ENCODE assay signal across 20 cellular contexts in genomic region chr10:122171270-122171669, GRCh38.
DNase-seq lines count a peak whose midpoint lies in the region; TF ChIP-seq lines count a peak whose summit lies in the region.
"Had no signal": no experiment of that assay in that cellular context is flagged by ENCODE, and none has a peak within 500 bp of the region (broad histone marks: within the 10 kb centered on the region; RNA-seq: fewer than 3 reads in every experiment).

No MANE protein-coding gene starts in this region.

- 46% methylated on average over 5 of the region's 5 CpGs for WGBS in esophagus muscularis mucosa
- WGBS in mesodermal cell (ENCODE audit: insufficient coverage in 2 of 2), 2 experiments, result 57% methylated on average over 2 of the region's 5 CpGs; no CpG with 5 or more reads in 1 of the 2 experiments
- 77 to 84% (median 81%) methylated on average over 5 of the region's 5 CpGs for WGBS in spleen, 5 donors

- H3K4me1 Mint-ChIP-seq in activated CD4-positive, alpha-beta T cell treated with anti-CD3 and anti-CD28 coated beads, Interleukin-2, amount 10 ng/mL, durations not matched to agents 24 days and 14 days, result no peaks in the 10 kb centered on the region
- H3K4me1 Mint-ChIP-seq: naive thymus-derived CD4-positive, alpha-beta T cell had no signal

- TF ChIP-seq EP300 in esophagus muscularis mucosa (IDR thresholded peaks at IDR 0.05), result peak; percentile 72

- H3K4me1 ChIP-seq in HUES48 (ENCODE audit: control insufficient read depth, insufficient read depth, low read length) (peaks cover 63% of the 10 kb centered on the region), esophagus muscularis mucosa (peaks cover 49 to 94% (median 91%) of the 10 kb centered on the region in 4 donors), mesodermal cell (ENCODE audit: control insufficient read depth, insufficient read depth, low read length, poor library complexity, severe bottlenecking) (peaks cover 24% of the 10 kb centered on the region), spleen (no peaks in the 10 kb centered on the region)
- H3K4me1 ChIP-seq in effector memory CD4-positive, alpha-beta T cell (ENCODE audit: control insufficient read depth, insufficient read depth, low read length, poor library complexity, severe bottlenecking), result no peaks in the 10 kb centered on the region
- H3K4me1 ChIP-seq: colonic mucosa, parathyroid adenoma had no signal

- H3K27me3 ChIP-seq in HUES48 (ENCODE audit: control insufficient read depth, insufficient read depth, low read length), result no peaks in the 10 kb centered on the region
- no peaks in the 10 kb centered on the region for H3K27me3 ChIP-seq in esophagus muscularis mucosa
- peaks cover 0 to 36% (median 0%) of the 10 kb centered on the region in 7 donors for H3K27me3 ChIP-seq in spleen (replicated peaks in 1 of 7)
- no peaks in the 10 kb centered on the region for H3K27me3 ChIP-seq in effector memory CD4-positive, alpha-beta T cell (replicated peaks; ENCODE audit: control insufficient read depth, insufficient read depth, low read length, poor library complexity, severe bottlenecking)
- H3K27me3 ChIP-seq: colonic mucosa had no signal

- H3K9me3 ChIP-seq in HUES48 (ENCODE audit: control insufficient read depth, insufficient read depth, low read length) (no peaks in the 10 kb centered on the region), esophagus muscularis mucosa (no peaks in the 10 kb centered on the region), mesodermal cell (ENCODE audit: control insufficient read depth, low read length) (no peaks in the 10 kb centered on the region), spleen (no peaks in the 10 kb centered on the region)
- no peaks in the 10 kb centered on the region for H3K9me3 ChIP-seq in effector memory CD4-positive, alpha-beta T cell (ENCODE audit: control insufficient read depth, low read length)
- H3K9me3 ChIP-seq: BLaER1, colonic mucosa had no signal

- intact Hi-C loops in esophagus muscularis mucosa (cut with DNase I) (no loop called here), spleen (cut with DNase I; ENCODE audit: low total_unique reads) (no loop called here)
- intact Hi-C loops in activated CD4-positive, alpha-beta T cell treated with anti-CD3 and anti-CD28 coated beads, Interleukin-2, amount 10 ng/mL, durations not matched to agents 24 days and 14 days (cut with micrococcal nuclease), result no loop called here

- H3K27ac Mint-ChIP-seq in activated CD4-positive, alpha-beta T cell treated with anti-CD3 and anti-CD28 coated beads, Interleukin-2, amount 10 ng/mL, durations not matched to agents 24 days and 14 days, result no peak overlapping the region
- H3K27ac Mint-ChIP-seq: naive thymus-derived CD4-positive, alpha-beta T cell; T-helper 1 cell treated with Interleukin-12 subunit alpha and Interleukin-12 subunit beta and Interleukin-4 antibody, amounts not matched to agents 30 μg/mL and 1 μg/mL, for 36 hours had no signal

- H3K4me3 ChIP-seq in HUES48 (ENCODE audit: low read depth, low read length) (no peak overlapping the region), esophagus muscularis mucosa (no peak overlapping the region), mesodermal cell (ENCODE audit: extremely low read depth, insufficient read depth, low read length, poor library complexity, severe bottlenecking) (no peak overlapping the region), spleen (no peak overlapping the region)
- no peak overlapping the region for H3K4me3 ChIP-seq in effector memory CD4-positive, alpha-beta T cell (ENCODE audit: insufficient read depth, low read depth, low read length, poor library complexity, severe bottlenecking)
- H3K4me3 ChIP-seq: BLaER1, colonic mucosa had no signal

- H3K36me3 ChIP-seq in HUES48 (ENCODE audit: control insufficient read depth, insufficient read depth, low read length), result 0 out of 2 replicates have a peak, but pooled peaks cover 8% of the 10 kb centered on the region
- peaks cover 0 to 5% (median 2%) of the 10 kb centered on the region in 4 donors for H3K36me3 ChIP-seq in esophagus muscularis mucosa
- H3K36me3 ChIP-seq in mesodermal cell (ENCODE audit: control insufficient read depth, insufficient read depth, low read length), result no peaks in the 10 kb centered on the region
- H3K36me3 ChIP-seq in spleen, result no peaks in the 10 kb centered on the region
- H3K36me3 ChIP-seq in effector memory CD4-positive, alpha-beta T cell (ENCODE audit: control insufficient read depth, insufficient read depth, low read length), result no peaks in the 10 kb centered on the region
- H3K36me3 ChIP-seq: BLaER1, colonic mucosa had no signal

- no peaks in the 10 kb centered on the region for H3K9me3 Mint-ChIP-seq in activated CD4-positive, alpha-beta T cell treated with anti-CD3 and anti-CD28 coated beads, Interleukin-2, amount 10 ng/mL, durations not matched to agents 24 days and 14 days
- H3K9me3 Mint-ChIP-seq: T-helper 1 cell treated with Interleukin-12 subunit alpha and Interleukin-12 subunit beta and Interleukin-4 antibody, amounts not matched to agents 30 μg/mL and 1 μg/mL, for 36 hours had no signal

- H3K27me3 Mint-ChIP-seq in activated CD4-positive, alpha-beta T cell treated with anti-CD3 and anti-CD28 coated beads, Interleukin-2, amount 10 ng/mL, durations not matched to agents 24 days and 14 days, result peaks cover 9% of the 10 kb centered on the region

- no peak overlapping the region for H3K9ac ChIP-seq in HUES48 (ENCODE audit: low read depth, low read length)
- H3K9ac ChIP-seq: BLaER1, parathyroid adenoma had no signal

- H3K36me3 Mint-ChIP-seq in activated CD4-positive, alpha-beta T cell treated with anti-CD3 and anti-CD28 coated beads, Interleukin-2, amount 10 ng/mL, durations not matched to agents 24 days and 14 days (ENCODE audit: low read depth), result no peaks in the 10 kb centered on the region
- H3K36me3 Mint-ChIP-seq: naive thymus-derived CD4-positive, alpha-beta T cell had no signal

- H3K27ac ChIP-seq in HUES48 (ENCODE audit: low read depth, low read length), result peak overlapping the region; percentile 79
- peak overlapping the region; percentile 77 to 86 (median 82) for H3K27ac ChIP-seq in esophagus muscularis mucosa (replicated peaks in 1 of 4)
- peak overlapping the region; percentile 11 for H3K27ac ChIP-seq in mesodermal cell (ENCODE audit: low read depth, low read length, severe bottlenecking)
- no peak overlapping the region for H3K27ac ChIP-seq in spleen
- H3K27ac ChIP-seq in effector memory CD4-positive, alpha-beta T cell (ENCODE audit: insufficient read depth, low read length, poor library complexity, severe bottlenecking), result no peak overlapping the region
- H3K27ac ChIP-seq: BLaER1, colonic mucosa, HL-60, parathyroid adenoma had no signal

- DNase-seq in esophagus muscularis mucosa (ENCODE audit: extremely low spot score) (no peak), spleen (peak; percentile 45), D341Med (ENCODE audit: low spot score) (no peak)
- DNase-seq in activated CD4-positive, alpha-beta T cell treated with anti-CD3 and anti-CD28 coated beads, Interleukin-2, amount 10 ng/mL, durations not matched to agents 24 days and 14 days, result no peak
- no peak for DNase-seq in effector memory CD4-positive, alpha-beta T cell
- DNase-seq: ACHN; activated CD8-positive, alpha-beta memory T cell treated with anti-CD3 and anti-CD28 coated beads for 24 hours; activated T-cell treated with anti-CD3 and anti-CD28 coated beads, Interleukin-2, amount 50 U/mL, for 1 hour; colonic mucosa; DMS79; mesenchymal stem cell; naive thymus-derived CD4-positive, alpha-beta T cell; NCI-H1048; NCI-H187 treated with DMSO at 0.1 percent for 48 hours had no signal

- TF ChIP-seq CTCF in esophagus muscularis mucosa (IDR thresholded peaks at IDR 0.05) (no peak), spleen (IDR thresholded peaks at IDR 0.05 in 8 of 11, conservative IDR thresholded peaks at IDR 0.05 in 3 of 11) (no peak)

- TF ChIP-seq POLR2A in esophagus muscularis mucosa (IDR thresholded peaks at IDR 0.05; ENCODE audit: low read depth) (no peak), spleen (IDR thresholded peaks at IDR 0.05) (no peak)

- no peak overlapping the region for H3K4me3 Mint-ChIP-seq in activated CD4-positive, alpha-beta T cell treated with anti-CD3 and anti-CD28 coated beads, Interleukin-2, amount 10 ng/mL, durations not matched to agents 24 days and 14 days
- H3K4me3 Mint-ChIP-seq: naive thymus-derived CD4-positive, alpha-beta T cell; T-helper 1 cell treated with Interleukin-12 subunit alpha and Interleukin-12 subunit beta and Interleukin-4 antibody, amounts not matched to agents 30 μg/mL and 1 μg/mL, for 36 hours had no signal

Comparison
In these comparisons a context has a peak if more than half of its experiments do, and no peak if none do; other contexts are left out.
1. H3K27ac ChIP-seq: peak in HUES48 (single experiment), esophagus muscularis mucosa (4 of 4) and mesodermal cell (single experiment); none in spleen (0 of 8) and effector memory CD4-positive, alpha-beta T cell (single experiment).